ENCODE assay signal across 8 cellular contexts in genomic region chr2:10331033-10331701, GRCh38. TPM values are rescaled to one million over a fixed set of nuclear protein-coding genes. Genes with fewer than 3 reads are reported as not detected.
DNase-seq lines count a peak whose midpoint lies in the region; TF ChIP-seq lines count a peak whose summit lies in the region.

No MANE protein-coding gene starts in this region.

- H3K27ac ChIP-seq in hepatocyte = no peak overlapping the region

- TF ChIP-seq CTCF in GM12865 (IDR thresholded peaks at IDR 0.05; ENCODE audit: insufficient read depth, low read depth, low read length, missing control alignments) (no peak), HFFc6 (IDR thresholded peaks at IDR 0.05) (no peak), hepatocyte (IDR thresholded peaks at IDR 0.05; ENCODE audit: poor library complexity) (no peak)

- intact Hi-C loops in activated T-helper 1 cell treated with anti-CD3 and anti-CD28 coated beads, Interleukin-12 subunit alpha, Interleukin-12 subunit beta, Interleukin-2, Interleukin-4 antibody, amounts not matched to agents 30 ng/mL and 10 ng/mL and 1 ng/mL, durations not matched to agents 14 hours and 24 hours and 36 hours (cut with micrococcal nuclease) = loop anchor here (1.0 to 2.0 kb wide), 3 partner anchors 77 to 206 kb away; partner anchors contain the start of gene ODC1

- WGBS in hepatocyte (ENCODE audit: low lambda C conversion rate, missing lambda C conversion rate) = 86% methylated on average over 31 of the region's 33 CpGs

- no peak overlapping the region for H2AFZ ChIP-seq in hepatocyte

- H3K9me2 ChIP-seq in hepatocyte (replicated peaks; ENCODE audit: insufficient read depth) = no peaks in the 10 kb centered on the region

- no peaks in the 10 kb centered on the region for H4K20me1 ChIP-seq in hepatocyte (ENCODE audit: insufficient read depth, poor library complexity, severe bottlenecking)

- peaks cover 55% of the 10 kb centered on the region for H3K4me1 Mint-ChIP-seq in HFFc6 (ENCODE audit: low read depth)
- peaks cover 59% of the 10 kb centered on the region for H3K4me1 Mint-ChIP-seq in activated T-helper 1 cell treated with anti-CD3 and anti-CD28 coated beads, Interleukin-12 subunit alpha, Interleukin-12 subunit beta, Interleukin-2, Interleukin-4 antibody, amounts not matched to agents 30 ng/mL and 10 ng/mL and 1 ng/mL, durations not matched to agents 14 hours and 24 hours and 36 hours (ENCODE audit: low read depth)

- H3K36me3 ChIP-seq in NT2/D1 (ENCODE audit: insufficient read depth, insufficient read length, low read length) (peaks cover 3% of the 10 kb centered on the region), hepatocyte (replicated peaks; ENCODE audit: insufficient read depth, low read depth) (no peaks in the 10 kb centered on the region)

- H3K9me3 Mint-ChIP-seq in HFFc6 = peaks cover 8% of the 10 kb centered on the region
- peaks cover 6% of the 10 kb centered on the region for H3K9me3 Mint-ChIP-seq in activated T-helper 1 cell treated with anti-CD3 and anti-CD28 coated beads, Interleukin-12 subunit alpha, Interleukin-12 subunit beta, Interleukin-2, Interleukin-4 antibody, amounts not matched to agents 30 ng/mL and 10 ng/mL and 1 ng/mL, durations not matched to agents 14 hours and 24 hours and 36 hours

- peaks cover 12% of the 10 kb centered on the region for H3K36me3 Mint-ChIP-seq in HFFc6 (ENCODE audit: low read depth)
- peaks cover 2% of the 10 kb centered on the region for H3K36me3 Mint-ChIP-seq in activated T-helper 1 cell treated with anti-CD3 and anti-CD28 coated beads, Interleukin-12 subunit alpha, Interleukin-12 subunit beta, Interleukin-2, Interleukin-4 antibody, amounts not matched to agents 30 ng/mL and 10 ng/mL and 1 ng/mL, durations not matched to agents 14 hours and 24 hours and 36 hours (ENCODE audit: low read depth)

- H3K4me2 ChIP-seq in hepatocyte = no peak overlapping the region

- H3K9me3 ChIP-seq in NT2/D1 (ENCODE audit: insufficient read depth, low read length) = peaks cover 10% of the 10 kb centered on the region; the same call in 1 of the 2 replicates
- H3K9me3 ChIP-seq in hepatocyte (ENCODE audit: low read depth) = no peaks in the 10 kb centered on the region

- H3K27me3 ChIP-seq in NT2/D1 (ENCODE audit: insufficient read depth, insufficient read length) (no peaks in the 10 kb centered on the region), hepatocyte (no peaks in the 10 kb centered on the region)

- H3K79me2 ChIP-seq in hepatocyte = peaks cover 84% of the 10 kb centered on the region

- DNase-seq in GM12865 (ENCODE audit: low read depth) (peak; percentile 52), HFFc6 (no peak), NT2/D1 (ENCODE audit: low read depth, low spot score) (no peak), hepatocyte (ENCODE audit: low spot score) (peak; percentile 51), DMS79 (lab: John Stamatoyannopoulos, UW) (no peak), RKO (ENCODE audit: low spot score) (no peak)
- peak; percentile 62 for DNase-seq in activated T-helper 1 cell treated with anti-CD3 and anti-CD28 coated beads, Interleukin-12 subunit alpha, Interleukin-12 subunit beta, Interleukin-2, Interleukin-4 antibody, amounts not matched to agents 30 ng/mL and 10 ng/mL and 1 ng/mL, durations not matched to agents 14 hours and 24 hours and 36 hours (ENCODE audit: low spot score)
- DNase-seq in stimulated activated CD4-positive, alpha-beta T cell treated with anti-CD3 and anti-CD28 coated beads, Interleukin-4, amount 100 ng/mL, for 1 hour = peak; percentile 72

- peak overlapping the region; percentile 68 for H3K27ac Mint-ChIP-seq in HFFc6
- H3K27ac Mint-ChIP-seq in activated T-helper 1 cell treated with anti-CD3 and anti-CD28 coated beads, Interleukin-12 subunit alpha, Interleukin-12 subunit beta, Interleukin-2, Interleukin-4 antibody, amounts not matched to agents 30 ng/mL and 10 ng/mL and 1 ng/mL, durations not matched to agents 14 hours and 24 hours and 36 hours = peak overlapping the region; percentile 95

- peaks cover 7% of the 10 kb centered on the region for H3K27me3 Mint-ChIP-seq in HFFc6 (ENCODE audit: insufficient read depth)
- no peaks in the 10 kb centered on the region for H3K27me3 Mint-ChIP-seq in activated T-helper 1 cell treated with anti-CD3 and anti-CD28 coated beads, Interleukin-12 subunit alpha, Interleukin-12 subunit beta, Interleukin-2, Interleukin-4 antibody, amounts not matched to agents 30 ng/mL and 10 ng/mL and 1 ng/mL, durations not matched to agents 14 hours and 24 hours and 36 hours (ENCODE audit: insufficient read depth)

- H3K4me1 ChIP-seq in NT2/D1 (ENCODE audit: insufficient read depth, insufficient read length) = peaks cover 35% of the 10 kb centered on the region
- peaks cover 45% of the 10 kb centered on the region for H3K4me1 ChIP-seq in hepatocyte (ENCODE audit: insufficient read depth)

- peak overlapping the region; percentile 67 for H3K9ac ChIP-seq in NT2/D1 (ENCODE audit: insufficient read length, low read depth)

- peak overlapping the region; percentile 52 for H3K4me3 ChIP-seq in GM12865 (ENCODE audit: low read depth, low read length)
- H3K4me3 ChIP-seq in NT2/D1 (ENCODE audit: insufficient read length, low read depth) = no peak overlapping the region
- no peak overlapping the region for H3K4me3 ChIP-seq in hepatocyte

- peak overlapping the region; percentile 64 for H3K4me3 Mint-ChIP-seq in HFFc6
- peak overlapping the region; percentile 86 for H3K4me3 Mint-ChIP-seq in activated T-helper 1 cell treated with anti-CD3 and anti-CD28 coated beads, Interleukin-12 subunit alpha, Interleukin-12 subunit beta, Interleukin-2, Interleukin-4 antibody, amounts not matched to agents 30 ng/mL and 10 ng/mL and 1 ng/mL, durations not matched to agents 14 hours and 24 hours and 36 hours

RNA-seq across cellular contexts. Expression of gene HPCAL1, which starts 28.5 kb away (rescaled TPM):
- total RNA-seq in HFFc6 (2021; fragmentation: NEBNext Ultra II Directional; extraction: Animal tissue kit (Norgen Biotek cat#: 25700)) = 10 to 100 TPM; 36.3 to 60.3 (median 57.2) TPM
- total RNA-seq in activated T-helper 1 cell treated with anti-CD3 and anti-CD28 coated beads, Interleukin-12 subunit alpha, Interleukin-12 subunit beta, Interleukin-2, Interleukin-4 antibody, amounts not matched to agents 30 ng/mL and 10 ng/mL and 1 ng/mL, durations not matched to agents 14 hours and 24 hours and 36 hours = 59.6 and 62.4 TPM in 2 replicates
- total RNA-seq in hepatocyte = 13.8 and 22.5 TPM in 2 replicates
- 37.4 and 39.1 TPM in 2 replicates for polyA plus RNA-seq in hepatocyte

Comparison
In these comparisons a context has a peak if more than half of its experiments do, and no peak if none do; other contexts are left out.
1. DNase-seq: peak in GM12865 (single experiment), activated T-helper 1 cell treated with anti-CD3 and anti-CD28 coated beads, Interleukin-12 subunit alpha, Interleukin-12 subunit beta, Interleukin-2, Interleukin-4 antibody, amounts not matched to agents 30 ng/mL and 10 ng/mL and 1 ng/mL, durations not matched to agents 14 hours and 24 hours and 36 hours (single experiment), hepatocyte (single experiment) and stimulated activated CD4-positive, alpha-beta T cell treated with anti-CD3 and anti-CD28 coated beads, Interleukin-4, amount 100 ng/mL, for 1 hour (single experiment); none in HFFc6 (single experiment), NT2/D1 (single experiment), DMS79 (single experiment) and RKO (single experiment).